ENCODE assay signal across 1 cellular context in genomic region chr2:235105821-235106359, GRCh38.
TF ChIP-seq lines count a peak whose summit lies in the region.

No MANE protein-coding gene starts in this region.

TF ChIP-seq in HepG2, 621 proteins besides CTCF, POLR2A, EP300 and RAD21 (continued from another document and continues in another):
- TF ChIP-seq NFAT5 (CRISPR knock-in tag; IDR thresholded peaks at IDR 0.05): no peak
- TF ChIP-seq NFYB (CRISPR knock-in tag; IDR thresholded peaks at IDR 0.05): no peak
- no peak for TF ChIP-seq MBD4 (IDR thresholded peaks at IDR 0.05; ENCODE audit: borderline replicate concordance, low read length)
- no peak for TF ChIP-seq ZFP62 (CRISPR knock-in tag; IDR thresholded peaks at IDR 0.05)
- no peak for TF ChIP-seq ZNF24 (IDR thresholded peaks at IDR 0.05)
- no peak for TF ChIP-seq NRL (CRISPR knock-in tag; IDR thresholded peaks at IDR 0.05; ENCODE audit: borderline replicate concordance)
- no peak for TF ChIP-seq ZNF530 (CRISPR knock-in tag; IDR thresholded peaks at IDR 0.05; ENCODE audit: low read depth)
- TF ChIP-seq SMARCC2 (IDR thresholded peaks at IDR 0.05): no peak
- TF ChIP-seq ZNF776 (CRISPR knock-in tag; IDR thresholded peaks at IDR 0.05): no peak
- TF ChIP-seq MAX (IDR thresholded peaks at IDR 0.05): peak; percentile 55
- TF ChIP-seq ZNF143 (CRISPR knock-in tag; IDR thresholded peaks at IDR 0.05): no peak
- no peak for TF ChIP-seq ZNF234 (CRISPR knock-in tag; conservative IDR thresholded peaks at IDR 0.05)
- 0 out of 2 replicates have a peak, but pooled peaks have one; percentile 68 for TF ChIP-seq ZNF567 (CRISPR knock-in tag; IDR thresholded peaks at IDR 0.05; ENCODE audit: borderline replicate concordance)
- TF ChIP-seq MATR3 (CRISPR knock-in tag; IDR thresholded peaks at IDR 0.05): no peak
- TF ChIP-seq NR2C2 (CRISPR knock-in tag; IDR thresholded peaks at IDR 0.05; ENCODE audit: borderline replicate concordance): no peak
- no peak for TF ChIP-seq ZNF543 (CRISPR knock-in tag; IDR thresholded peaks at IDR 0.05)
- no peak for TF ChIP-seq ATF7 (IDR thresholded peaks at IDR 0.05)
- TF ChIP-seq ATF7 (CRISPR knock-in tag; IDR thresholded peaks at IDR 0.05): peak; percentile 48; the same call in 1 of the 2 replicates
- no peak for TF ChIP-seq SRF (IDR thresholded peaks at IDR 0.05; ENCODE audit: low read depth, low read length)
- TF ChIP-seq ZNF10 (CRISPR knock-in tag; IDR thresholded peaks at IDR 0.05; ENCODE audit: borderline replicate concordance, low read depth): no peak
- no peak; the same call in 1 of the 2 replicates for TF ChIP-seq ELF1 (CRISPR knock-in tag; IDR thresholded peaks at IDR 0.05)
- no peak for TF ChIP-seq ZNF432 (CRISPR knock-in tag; IDR thresholded peaks at IDR 0.05; ENCODE audit: borderline replicate concordance)
- no peak for TF ChIP-seq KLF11 (CRISPR knock-in tag; IDR thresholded peaks at IDR 0.05)
- no peak for TF ChIP-seq ZNF652 (CRISPR knock-in tag; IDR thresholded peaks at IDR 0.05; ENCODE audit: borderline replicate concordance, low read depth)
- TF ChIP-seq SNAPC4 (CRISPR knock-in tag; IDR thresholded peaks at IDR 0.05): no peak
- no peak for TF ChIP-seq ZNF891 (CRISPR knock-in tag; IDR thresholded peaks at IDR 0.05)
- TF ChIP-seq SIX1 (CRISPR knock-in tag; IDR thresholded peaks at IDR 0.05; ENCODE audit: borderline replicate concordance): no peak
- TF ChIP-seq TEF (CRISPR knock-in tag; IDR thresholded peaks at IDR 0.05): no peak
- TF ChIP-seq ZNF644 (CRISPR knock-in tag; IDR thresholded peaks at IDR 0.05; ENCODE audit: low read depth): peak; percentile 37; the same call in 1 of the 2 replicates
- TF ChIP-seq BCL6 (CRISPR knock-in tag; IDR thresholded peaks at IDR 0.05): 0 out of 2 replicates have a peak, but pooled peaks have one; percentile 30
- no peak for TF ChIP-seq TSC22D2 (CRISPR knock-in tag; IDR thresholded peaks at IDR 0.05; ENCODE audit: borderline replicate concordance)
- TF ChIP-seq POLR2G (IDR thresholded peaks at IDR 0.05; ENCODE audit: low read depth, low read length): no peak
- TF ChIP-seq NFIC (IDR thresholded peaks at IDR 0.05; ENCODE audit: low read length): no peak
- TF ChIP-seq REL (CRISPR knock-in tag; conservative IDR thresholded peaks at IDR 0.05): no peak
- TF ChIP-seq RNF219 (CRISPR knock-in tag; IDR thresholded peaks at IDR 0.05): no peak
- TF ChIP-seq DNMT1 (CRISPR knock-in tag; IDR thresholded peaks at IDR 0.05): no peak
- TF ChIP-seq LRRFIP1 (CRISPR knock-in tag; conservative IDR thresholded peaks at IDR 0.05): no peak
- no peak for TF ChIP-seq HNRNPL (IDR thresholded peaks at IDR 0.05; ENCODE audit: low read depth, low read length)
- no peak for TF ChIP-seq RBM39 (IDR thresholded peaks at IDR 0.05; ENCODE audit: low read depth, low read length, poor library complexity, severe bottlenecking)
- TF ChIP-seq ZNF251 (CRISPR knock-in tag; IDR thresholded peaks at IDR 0.05): no peak
- TF ChIP-seq AKNA (CRISPR knock-in tag; IDR thresholded peaks at IDR 0.05; ENCODE audit: borderline replicate concordance): no peak
- TF ChIP-seq ZBTB1 (CRISPR knock-in tag; IDR thresholded peaks at IDR 0.05; ENCODE audit: borderline replicate concordance): no peak
- no peak for TF ChIP-seq ASH2L (IDR thresholded peaks at IDR 0.05; ENCODE audit: insufficient read length, low read depth, low read length)
